1 cellular context compared by ENCODE assay signal in the genomic region with DNA sequence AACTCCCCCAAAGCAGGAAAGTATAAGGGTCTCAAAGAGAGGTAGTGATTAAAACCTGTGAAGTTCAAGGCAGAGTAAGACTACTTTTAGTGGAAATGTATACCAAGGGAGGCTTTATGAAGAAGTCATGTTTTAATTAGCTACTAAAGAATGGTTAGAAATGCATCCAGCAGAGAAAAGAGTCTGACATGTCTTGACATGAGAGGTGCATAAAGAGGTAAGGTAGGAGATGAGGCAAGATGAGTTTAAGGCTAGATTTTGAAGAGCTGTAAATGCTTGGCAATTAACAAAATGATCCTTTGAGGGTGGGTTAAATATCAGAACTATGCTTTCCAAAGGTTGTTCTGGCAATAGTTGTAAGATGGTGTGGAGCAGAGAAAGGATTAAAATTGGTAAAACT.
TF ChIP-seq lines count a peak whose summit lies in the region.

No MANE protein-coding gene starts in this region.

TF ChIP-seq in WTC11, 78 proteins besides CTCF, POLR2A, EP300 and RAD21 (continued from another document):
- TF ChIP-seq FOXP1 (CRISPR knock-in tag; IDR thresholded peaks at IDR 0.05; ENCODE audit: borderline replicate concordance) = no peak
- TF ChIP-seq, protein P1, sequence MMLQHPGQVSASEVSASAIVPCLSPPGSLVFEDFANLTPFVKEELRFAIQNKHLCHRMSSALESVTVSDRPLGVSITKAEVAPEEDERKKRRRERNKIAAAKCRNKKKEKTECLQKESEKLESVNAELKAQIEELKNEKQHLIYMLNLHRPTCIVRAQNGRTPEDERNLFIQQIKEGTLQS (CRISPR knock-in tag; conservative IDR thresholded peaks at IDR 0.05) = no peak
